1 cellular context compared by ENCODE assay signal in genomic region chr3:46959169-46959515, GRCh38.
TF ChIP-seq lines count a peak whose summit lies in the region.

No MANE protein-coding gene starts in this region.

TF ChIP-seq in K562, 482 proteins besides CTCF, POLR2A, EP300 and RAD21:
- TF ChIP-seq SETDB1 (IDR thresholded peaks at IDR 0.05; ENCODE audit: low read length) = no peak
- no peak for TF ChIP-seq E2F1 (CRISPR knock-in tag; IDR thresholded peaks at IDR 0.05)
- no peak for TF ChIP-seq ZFX (CRISPR knock-in tag; IDR thresholded peaks at IDR 0.05)
- no peak for TF ChIP-seq ELF4 (CRISPR knock-in tag; IDR thresholded peaks at IDR 0.05)
- TF ChIP-seq ZZZ3 (IDR thresholded peaks at IDR 0.05) = no peak
- TF ChIP-seq E2F3 (CRISPR knock-in tag; IDR thresholded peaks at IDR 0.05) = no peak
- no peak for TF ChIP-seq FIP1L1 (IDR thresholded peaks at IDR 0.05; ENCODE audit: low read depth, low read length, poor library complexity, severe bottlenecking)
- no peak for TF ChIP-seq ZNF395 (CRISPR knock-in tag; IDR thresholded peaks at IDR 0.05)
- TF ChIP-seq GATAD2A (IDR thresholded peaks at IDR 0.05) = no peak
- no peak for TF ChIP-seq KDM5B (IDR thresholded peaks at IDR 0.05; ENCODE audit: insufficient replicate concordance, low read depth, low read length)
- TF ChIP-seq ZNF444 (CRISPR knock-in tag; IDR thresholded peaks at IDR 0.05) = no peak
- TF ChIP-seq ZNF217 (CRISPR knock-in tag; IDR thresholded peaks at IDR 0.05) = no peak
- TF ChIP-seq NFATC3 (IDR thresholded peaks at IDR 0.05) = no peak
- TF ChIP-seq NFIX (CRISPR knock-in tag; IDR thresholded peaks at IDR 0.05; ENCODE audit: low read depth) = no peak
TF ChIP-seq in K562: peak in this region for 0.
